In genomic region chr13:110569962-110570361, GRCh38 we compare ENCODE assay signal across 1 cellular context. TPM values are rescaled to one million over a fixed set of nuclear protein-coding genes. Genes with fewer than 3 reads are reported as not detected.
"Had no signal": no experiment of that assay in that cellular context is flagged by ENCODE, and none has a peak within 500 bp of the region (broad histone marks: within the 10 kb centered on the region; RNA-seq: fewer than 3 reads in every experiment).

No MANE protein-coding gene starts in this region.

RNA-seq across cellular contexts. Expression of gene RAB20, which starts 8.4 kb away (rescaled TPM):
- polyA plus RNA-seq: neural cell had no signal
